8 cellular contexts compared by ENCODE assay signal in the genomic region with DNA sequence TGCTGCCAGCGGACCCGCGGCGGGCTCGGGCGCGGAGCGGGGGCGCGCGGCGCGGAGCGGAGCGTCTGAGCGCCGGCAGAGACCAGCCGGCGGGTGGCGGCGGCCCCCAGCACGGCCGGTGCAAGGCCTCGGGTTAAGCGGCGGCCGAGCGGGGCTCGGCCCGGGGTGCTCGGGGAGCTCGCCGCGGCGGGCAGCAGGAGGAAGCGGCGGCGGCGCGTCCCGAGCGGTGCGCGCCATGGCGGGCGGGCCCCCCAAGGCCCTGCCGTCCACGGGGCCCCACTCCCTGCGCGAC. TPM values are rescaled to one million over a fixed set of nuclear protein-coding genes. Genes with fewer than 3 reads are reported as not detected.
DNase-seq lines count a peak whose midpoint lies in the region; ATAC-seq and TF ChIP-seq lines count a peak whose summit lies in the region.

No MANE protein-coding gene starts in this region.

- H3K27ac Mint-ChIP-seq in activated CD4-positive, alpha-beta T cell treated with anti-CD3 and anti-CD28 coated beads, Interleukin-2, amount 10 ng/mL, durations not matched to agents 7 days and 5 days = no peak overlapping the region

- no peak for TF ChIP-seq POLR2A in erythroblast (IDR thresholded peaks at IDR 0.05; ENCODE audit: low read length)

- no peaks in the 10 kb centered on the region for H3K9me3 ChIP-seq in DOHH2 (ENCODE audit: control insufficient read depth, insufficient read depth, low read length)
- H3K9me3 ChIP-seq in MM.1S (replicated peaks; ENCODE audit: insufficient read depth, low read length) = no peaks in the 10 kb centered on the region
- H3K9me3 ChIP-seq in osteoblast (ENCODE audit: low read depth, low read length) = no peaks in the 10 kb centered on the region

- peak overlapping the region; percentile 70 for H3K9ac ChIP-seq in MM.1S (ENCODE audit: low read length)

- H3K4me2 ChIP-seq in DOHH2 (ENCODE audit: low read length) (peak overlapping the region; percentile 82), MM.1S (ENCODE audit: low read depth, low read length) (peak overlapping the region; percentile 99), osteoblast (ENCODE audit: insufficient read depth, low read length) (peak overlapping the region; percentile 94)

- peaks cover 8% of the 10 kb centered on the region; the same call in 1 of the 2 replicates for H4K20me1 ChIP-seq in DOHH2 (ENCODE audit: control insufficient read depth, insufficient read depth, low read depth, low read length)
- no peaks in the 10 kb centered on the region for H4K20me1 ChIP-seq in MM.1S (ENCODE audit: insufficient read depth, low read length)
- peaks cover 16% of the 10 kb centered on the region for H4K20me1 ChIP-seq in osteoblast (ENCODE audit: insufficient read depth, low read length)

- CTCF ChIA-PET in activated CD4-positive, alpha-beta T cell treated with anti-CD3 and anti-CD28 coated beads, Interleukin-2, amount 10 ng/mL, durations not matched to agents 7 days and 5 days (lab: Charles Lee) = interaction anchor here (0.6 to 1.5 kb wide), 2 partner anchors 42 to 1322 kb away, joined by 3 to 4 read pairs; no protein-coding TSS in a partner anchor

- H3K36me3 ChIP-seq in DOHH2 (ENCODE audit: control insufficient read depth, low read length) (peaks cover 10% of the 10 kb centered on the region), MM.1S (replicated peaks; ENCODE audit: insufficient read depth, low read length) (no peaks in the 10 kb centered on the region), osteoblast (ENCODE audit: insufficient read depth, low read length) (no peaks in the 10 kb centered on the region)

- H3K27me3 Mint-ChIP-seq in activated CD4-positive, alpha-beta T cell treated with anti-CD3 and anti-CD28 coated beads, Interleukin-2, amount 10 ng/mL, durations not matched to agents 7 days and 5 days = no peaks in the 10 kb centered on the region

- peaks cover 1% of the 10 kb centered on the region for H3K36me3 Mint-ChIP-seq in activated CD4-positive, alpha-beta T cell treated with anti-CD3 and anti-CD28 coated beads, Interleukin-2, amount 10 ng/mL, durations not matched to agents 7 days and 5 days (ENCODE audit: low read depth)

- H3K79me2 ChIP-seq in DOHH2 (ENCODE audit: control insufficient read depth, low read length) = peaks cover 66% of the 10 kb centered on the region
- peaks cover 32% of the 10 kb centered on the region for H3K79me2 ChIP-seq in MM.1S (ENCODE audit: low read length)
- H3K79me2 ChIP-seq in osteoblast (ENCODE audit: insufficient read depth, low read length) = peaks cover 33% of the 10 kb centered on the region

- DNase-seq in MM.1S (no peak), erythroblast (lab: John Stamatoyannopoulos, UW) (peak; percentile 66 to 73), osteoblast (ENCODE audit: insufficient read length, low spot score, missing footprints) (no peak)
- DNase-seq in activated CD4-positive, alpha-beta T cell treated with anti-CD3 and anti-CD28 coated beads, Interleukin-2, amount 50 U/mL, for 4 hours = no peak
- DNase-seq in activated CD4-positive, alpha-beta T cell treated with anti-CD3 and anti-CD28 coated beads, Interleukin-2, amount 10 ng/mL, durations not matched to agents 7 days and 5 days = no peak
- DNase-seq in activated T-cell treated with anti-CD3 and anti-CD28 coated beads, Interleukin-2, amount 50 U/mL, for 1 hour = no peak

- H3K9me2 ChIP-seq in DOHH2 (replicated peaks; ENCODE audit: control insufficient read depth, low read length) (no peaks in the 10 kb centered on the region), MM.1S (replicated peaks; ENCODE audit: insufficient read depth, low read length) (no peaks in the 10 kb centered on the region)

- peaks cover 65% of the 10 kb centered on the region for H3K4me1 Mint-ChIP-seq in activated CD4-positive, alpha-beta T cell treated with anti-CD3 and anti-CD28 coated beads, Interleukin-2, amount 10 ng/mL, durations not matched to agents 7 days and 5 days

- H3K27me3 ChIP-seq in DOHH2 (ENCODE audit: control insufficient read depth, low read length) (no peaks in the 10 kb centered on the region), MM.1S (replicated peaks; ENCODE audit: insufficient read depth, low read length) (no peaks in the 10 kb centered on the region), osteoblast (ENCODE audit: insufficient read depth, low read length) (no peaks in the 10 kb centered on the region)

- H3K27ac ChIP-seq in DOHH2 (ENCODE audit: low read depth, low read length) = peak overlapping the region; percentile 51
- no peak overlapping the region for H3K27ac ChIP-seq in MM.1S (ENCODE audit: low read length)
- H3K27ac ChIP-seq in osteoblast (ENCODE audit: low read depth, low read length) = peak overlapping the region; percentile 35

- no peak overlapping the region for H3K4me3 Mint-ChIP-seq in activated CD4-positive, alpha-beta T cell treated with anti-CD3 and anti-CD28 coated beads, Interleukin-2, amount 10 ng/mL, durations not matched to agents 7 days and 5 days

- no peaks in the 10 kb centered on the region for H3K9me3 Mint-ChIP-seq in activated CD4-positive, alpha-beta T cell treated with anti-CD3 and anti-CD28 coated beads, Interleukin-2, amount 10 ng/mL, durations not matched to agents 7 days and 5 days

- no peak for TF ChIP-seq CTCF in DOHH2 (IDR thresholded peaks at IDR 0.05; ENCODE audit: low read depth, low read length, poor library complexity, severe bottlenecking)
- no peak for TF ChIP-seq CTCF in MM.1S (IDR thresholded peaks at IDR 0.05; ENCODE audit: low read length)
- no peak for TF ChIP-seq CTCF in osteoblast (IDR thresholded peaks at IDR 0.05; ENCODE audit: extremely low read depth, low read depth, low read length)

- H3K4me3 ChIP-seq in DOHH2 (ENCODE audit: low read length) (peak overlapping the region; percentile 83), MM.1S (ENCODE audit: low read length) (peak overlapping the region; percentile 96), osteoblast (ENCODE audit: insufficient read depth, low read length) (peak overlapping the region; percentile 87)

- peaks cover 9% of the 10 kb centered on the region; the same call in 1 of the 2 replicates for H3F3A ChIP-seq in DOHH2 (ENCODE audit: control insufficient read depth, insufficient read depth)
- peaks cover 11% of the 10 kb centered on the region; the same call in 1 of the 2 replicates for H3F3A ChIP-seq in MM.1S (ENCODE audit: insufficient read depth, low read length)

- no peak for ATAC-seq in GM18909 (IDR thresholded peaks at IDR 0.05; ENCODE audit: poor library complexity, unreplicated experiment)

- H3K4me1 ChIP-seq in DOHH2 (ENCODE audit: control insufficient read depth, low read length) (peaks cover 66% of the 10 kb centered on the region), MM.1S (ENCODE audit: low read length) (peaks cover 13% of the 10 kb centered on the region), osteoblast (ENCODE audit: insufficient read depth, low read length) (peaks cover 50% of the 10 kb centered on the region)

- POLR2A ChIA-PET in activated CD4-positive, alpha-beta T cell treated with anti-CD3 and anti-CD28 coated beads, Interleukin-2, amount 10 ng/mL, durations not matched to agents 7 days and 5 days (lab: Charles Lee) = interaction anchor here (1.4 kb wide), 1 partner anchor 33 kb away, joined by 3 read pairs; a partner anchor contains a TSS

- H2AFZ ChIP-seq in MM.1S (ENCODE audit: low read length) (peak overlapping the region; percentile 92), osteoblast (ENCODE audit: low read length) (peak overlapping the region; percentile 78)

RNA-seq across cellular contexts. Expression of a gene that starts 0.2 kb away (rescaled TPM):
- 38.7 and 41.5 TPM in 2 replicates for total RNA-seq in osteoblast
- total RNA-seq in activated CD4-positive, alpha-beta T cell treated with anti-CD3 and anti-CD28 coated beads, Interleukin-2, amount 10 ng/mL, durations not matched to agents 7 days and 5 days = 1 to 10 TPM; 6.9 to 7.4 TPM

RNA-seq across cellular contexts. Expression of a gene that starts 32.8 kb away (rescaled TPM):
- 15.6 and 16.8 TPM in 2 replicates for total RNA-seq in osteoblast
- 10 to 100 TPM; 40.3 to 46.5 TPM for total RNA-seq in activated CD4-positive, alpha-beta T cell treated with anti-CD3 and anti-CD28 coated beads, Interleukin-2, amount 10 ng/mL, durations not matched to agents 7 days and 5 days

Comparison
In these comparisons a context has a peak if more than half of its experiments do, and no peak if none do; other contexts are left out.
1. DNase-seq: peak in erythroblast (2 of 2); none in MM.1S (single experiment), osteoblast (single experiment), activated CD4-positive, alpha-beta T cell treated with anti-CD3 and anti-CD28 coated beads, Interleukin-2, amount 50 U/mL, for 4 hours (0 of 2), activated CD4-positive, alpha-beta T cell treated with anti-CD3 and anti-CD28 coated beads, Interleukin-2, amount 10 ng/mL, durations not matched to agents 7 days and 5 days (single experiment) and activated T-cell treated with anti-CD3 and anti-CD28 coated beads, Interleukin-2, amount 50 U/mL, for 1 hour (single experiment).
2. Peak in every context shown above with its lines, with median percentiles within 50 percentile points of each other: H3K4me2 ChIP-seq and H3K4me3 ChIP-seq.